33 cellular contexts compared by ENCODE assay signal in genomic region chr3:80334534-80334933, GRCh38.
"Had no signal": no experiment of that assay in that cellular context is flagged by ENCODE, and none has a peak within 500 bp of the region (broad histone marks: within the 10 kb centered on the region; RNA-seq: fewer than 3 reads in every experiment).

No MANE protein-coding gene starts in this region.

- FAIRE-seq: astrocyte, bronchial epithelial cell had no signal

- H3K27me3 ChIP-seq: adrenal gland, ascending aorta, body of pancreas, brain microvascular endothelial cell, breast epithelium, cardiac muscle cell had no signal

- H3K36me3 ChIP-seq: adrenal gland, ascending aorta, brain microvascular endothelial cell, breast epithelium, cardiac muscle cell had no signal

- DNase-seq: activated effector memory CD4-positive, alpha-beta T cell treated with anti-CD3 and anti-CD28 coated beads, Interleukin-2, amount 50 U/mL, for 16 hours; activated effector memory CD4-positive, alpha-beta T cell treated with Interleukin-2 at 50 U/mL for 16 hours; activated gamma-delta T cell; activated gamma-delta T cell treated with Interleukin-2 at 50 U/mL for 16 hours; activated naive CD4-positive, alpha-beta T cell; activated naive CD4-positive, alpha-beta T cell treated with anti-CD3 and anti-CD28 coated beads for 36 hours; activated naive CD4-positive, alpha-beta T cell treated with anti-CD3 and anti-CD28 coated beads, Interleukin-2, amount 10 ng/mL, durations not matched to agents 7 days and 5 days; activated naive CD4-positive, alpha-beta T cell treated with anti-CD3 and anti-CD28 coated beads, Interleukin-2, amount 50 U/mL, for 16 hours; activated naive CD4-positive, alpha-beta T cell treated with Interleukin-2 at 50 U/mL for 16 hours; activated naive CD8-positive, alpha-beta T cell treated with anti-CD3 and anti-CD28 coated beads for 36 hours; activated naive CD8-positive, alpha-beta T cell treated with anti-CD3 and anti-CD28 coated beads, Interleukin-2, amount 10 ng/mL, durations not matched to agents 7 days and 5 days; activated naive CD8-positive, alpha-beta T cell treated with anti-CD3 and anti-CD28 coated beads, Interleukin-2, amount 50 U/mL, for 24 hours; activated T-cell treated with anti-CD3 and anti-CD28 coated beads, Interleukin-2, amount 50 U/mL, for 24 hours; activated T-cell treated with anti-CD3 and anti-CD28 coated beads, Interleukin-2, amount 50 U/mL, for 4 hours; activated T-cell treated with anti-CD3 and anti-CD28 coated beads, Interleukin-2, amount 50 U/mL, for 48 hours; activated T-cell treated with anti-CD3 and anti-CD28 coated beads, Interleukin-2, amount 50 U/mL, for 72 hours; adrenal gland; amniotic stem cell; amygdala; anterior cingulate cortex; aorta; body of pancreas; brain microvascular endothelial cell; caudate nucleus; central memory CD4-positive, alpha-beta T cell; cerebellar nuclear complex had no signal

- H3K9me3 ChIP-seq: adrenal gland, ascending aorta, body of pancreas had no signal

- H3K4me1 ChIP-seq: adrenal gland, ascending aorta, body of pancreas, breast epithelium had no signal

- ATAC-seq: activated naive CD4-positive, alpha-beta T cell treated with anti-CD3 and anti-CD28 coated beads, Interleukin-2, amount 50 U/mL, for 72 hours; activated naive CD8-positive, alpha-beta T cell treated with anti-CD3 and anti-CD28 coated beads, Interleukin-2, amount 50 U/mL, for 24 hours; activated T-cell treated with anti-CD3 and anti-CD28 coated beads, Interleukin-2, amount 50 U/mL, for 4 hours; activated T-cell treated with anti-CD3 and anti-CD28 coated beads, Interleukin-2, amount 50 U/mL, for 72 hours; activated T-helper 17 cell treated with anti-CD3 and anti-CD28 coated beads, Interleukin-2, amount 50 U/mL, for 72 hours; body of pancreas had no signal

- H3K4me3 ChIP-seq: adrenal gland, ascending aorta, body of pancreas, breast epithelium, cardiac muscle cell had no signal

- H3K27ac ChIP-seq: adrenal gland, ascending aorta, body of pancreas, brain microvascular endothelial cell, breast epithelium, cardiac muscle cell had no signal
